Comparison of ENCODE assay signal across 8 cellular contexts in genomic region chr17:4492762-4493561, GRCh38. TPM values are rescaled to one million over a fixed set of nuclear protein-coding genes. Genes with fewer than 3 reads are reported as not detected.
A peak's percentile ranks its signal among the peaks of the same experiment; 100 is the strongest.
DNase-seq lines count a peak whose midpoint lies in the region; ATAC-seq and TF ChIP-seq lines count a peak whose summit lies in the region.

No MANE protein-coding gene starts in this region.

- no peaks in the 10 kb centered on the region for H3K27me3 ChIP-seq in tibial artery

- H3K4me3 ChIP-seq in GM12865 (ENCODE audit: low read depth, low read length): no peak overlapping the region
- no peak overlapping the region for H3K4me3 ChIP-seq in choroid plexus epithelial cell (ENCODE audit: low read depth, low read length)
- no peak overlapping the region for H3K4me3 ChIP-seq in tibial artery

- DNase-seq in GM12865 (ENCODE audit: low read depth) (peak; percentile 32), NCI-H146 (lab: John Stamatoyannopoulos, UW) (peak; percentile 78), choroid plexus epithelial cell (ENCODE audit: low read depth) (peak; percentile 41), myocyte (ENCODE audit: low read depth) (peak; percentile 26), OCI-M2 (lab: John Stamatoyannopoulos, UW; ENCODE audit: unreplicated experiment) (no peak), tibial artery (no peak)

- no peaks in the 10 kb centered on the region for H3K36me3 ChIP-seq in tibial artery

- H3K27ac ChIP-seq in tibial artery: no peak overlapping the region

- ATAC-seq in GM18519 (IDR thresholded peaks at IDR 0.05; ENCODE audit: low FRiP score, unreplicated experiment) (no peak), GM18502 (IDR thresholded peaks at IDR 0.05; ENCODE audit: poor library complexity, unreplicated experiment) (no peak)

- no peaks in the 10 kb centered on the region for H3K9me3 ChIP-seq in tibial artery

- intact Hi-C loops in tibial artery (cut with DNase I; ENCODE audit: low total_unique reads): no loop called here

- TF ChIP-seq CTCF in GM12865 (IDR thresholded peaks at IDR 0.05; ENCODE audit: insufficient read depth, low read depth, low read length, missing control alignments): no peak
- no peak for TF ChIP-seq CTCF in choroid plexus epithelial cell (conservative IDR thresholded peaks at IDR 0.05; ENCODE audit: low read depth, low read length)
- TF ChIP-seq CTCF in tibial artery (IDR thresholded peaks at IDR 0.05): no peak

- peaks cover 0 to 15% (median 11%) of the 10 kb centered on the region in 4 donors for H3K4me1 ChIP-seq in tibial artery

RNA-seq across cellular contexts. Expression of gene SPNS2, which starts 5.7 kb away (rescaled TPM):
- 0.47 and 0.56 TPM in 2 replicates for total RNA-seq in myocyte
- 0.90 TPM for polyA plus RNA-seq in myocyte (2012)

RNA-seq across cellular contexts. Expression of gene SPNS3, which starts 59.2 kb away (rescaled TPM):
- not detected in 2 replicates for total RNA-seq in myocyte
- polyA plus RNA-seq in myocyte (2012): not detected

Comparison
In these comparisons a context has a peak if more than half of its experiments do, and no peak if none do; other contexts are left out.
1. DNase-seq: peak in GM12865 (single experiment), NCI-H146 (single experiment), choroid plexus epithelial cell (single experiment) and myocyte (single experiment); none in OCI-M2 (single experiment) and tibial artery (0 of 2).